Comparison of ENCODE assay signal across 31 cellular contexts in the genomic region with DNA sequence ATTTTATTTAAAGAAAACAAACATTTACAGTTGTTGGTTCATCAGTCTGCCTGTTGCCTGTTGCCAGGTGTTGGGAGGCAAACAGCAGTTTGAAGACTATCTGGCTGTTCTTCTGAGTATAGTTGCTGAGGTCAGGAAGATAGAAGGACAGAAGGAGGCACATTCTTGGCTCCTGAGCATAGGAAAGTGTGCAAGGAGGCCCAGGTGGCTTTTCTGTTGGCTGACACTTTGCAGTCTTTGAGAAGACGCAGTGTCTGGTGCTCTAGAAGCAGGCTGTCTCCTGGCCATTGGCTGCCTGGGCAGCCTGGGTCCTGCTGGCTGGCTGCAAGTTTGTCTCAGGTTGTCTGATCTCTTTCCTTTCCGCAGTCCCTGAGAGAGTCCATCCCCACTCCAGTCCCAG. TPM values are rescaled to one million over a fixed set of nuclear protein-coding genes. Genes with fewer than 3 reads are reported as not detected.
"Had no signal": no experiment of that assay in that cellular context is flagged by ENCODE, and none has a peak within 500 bp of the region (broad histone marks: within the 10 kb centered on the region; RNA-seq: fewer than 3 reads in every experiment).

No MANE protein-coding gene starts in this region.

- H3K27ac ChIP-seq: brain microvascular endothelial cell, colonic mucosa, epithelial cell of prostate, gastroesophageal sphincter had no signal

- H3K4me3 ChIP-seq: colonic mucosa, esophagus squamous epithelium, gastroesophageal sphincter had no signal

- H3K4me1 Mint-ChIP-seq: activated CD4-positive, alpha-beta memory T cell treated with anti-CD3 and anti-CD28 coated beads, Interleukin-2, amount 10 ng/mL, durations not matched to agents 7 days and 5 days; activated CD4-positive, alpha-beta T cell treated with anti-CD3 and anti-CD28 coated beads for 36 hours; activated CD4-positive, alpha-beta T cell treated with anti-CD3 and anti-CD28 coated beads, Interleukin-2, amount 10 ng/mL, durations not matched to agents 24 days and 14 days had no signal

- H3K27ac Mint-ChIP-seq: activated CD4-positive, alpha-beta memory T cell treated with anti-CD3 and anti-CD28 coated beads, Interleukin-2, amount 10 ng/mL, durations not matched to agents 7 days and 5 days; activated CD4-positive, alpha-beta T cell treated with anti-CD3 and anti-CD28 coated beads for 36 hours; activated CD4-positive, alpha-beta T cell treated with anti-CD3 and anti-CD28 coated beads, Interleukin-2, amount 10 ng/mL, durations not matched to agents 24 days and 14 days; activated naive CD8-positive, alpha-beta T cell; activated T-cell treated with anti-CD3 and anti-CD28 coated beads, Interleukin-2, amount 50 U/mL, for 24 hours; activated T-cell treated with anti-CD3 and anti-CD28 coated beads, Interleukin-2, amount 50 U/mL, for 72 hours had no signal

- H3K9me3 ChIP-seq: colonic mucosa, esophagus squamous epithelium, gastroesophageal sphincter had no signal

- H3K4me1 ChIP-seq: colonic mucosa had no signal

- H3K36me3 ChIP-seq: brain microvascular endothelial cell, colonic mucosa, esophagus squamous epithelium, gastroesophageal sphincter had no signal

- DNase-seq: activated CD4-positive, alpha-beta memory T cell treated with anti-CD3 and anti-CD28 coated beads, Interleukin-2, amount 10 ng/mL, durations not matched to agents 7 days and 5 days; activated CD4-positive, alpha-beta T cell treated with anti-CD3 and anti-CD28 coated beads for 36 hours; activated CD4-positive, alpha-beta T cell treated with anti-CD3 and anti-CD28 coated beads, Interleukin-2, amount 10 ng/mL, durations not matched to agents 24 days and 14 days; activated CD4-positive, alpha-beta T cell treated with anti-CD3 and anti-CD28 coated beads, Interleukin-2, amount 50 U/mL, for 4 hours; activated CD4-positive, CD25-positive, alpha-beta regulatory T cell; activated CD4-positive, CD25-positive, alpha-beta regulatory T cell treated with anti-CD3 and anti-CD28 coated beads, Interleukin-2, amount 50 U/mL, for 72 hours; activated CD8-positive, alpha-beta memory T cell treated with anti-CD3 and anti-CD28 coated beads, Interleukin-2, amount 50 U/mL, for 48 hours; activated gamma-delta T cell treated with Interleukin-2 at 50 U/mL for 16 hours; activated naive CD4-positive, alpha-beta T cell treated with anti-CD3 and anti-CD28 coated beads, Interleukin-2, amount 50 U/mL, for 16 hours; activated naive CD4-positive, alpha-beta T cell treated with Interleukin-2 at 50 U/mL for 16 hours; activated T-cell treated with anti-CD3 and anti-CD28 coated beads for 4 hours; activated T-cell treated with anti-CD3 and anti-CD28 coated beads, Interleukin-2, amount 50 U/mL, for 24 hours; activated T-cell treated with anti-CD3 and anti-CD28 coated beads, Interleukin-2, amount 50 U/mL, for 72 hours; amniotic stem cell; anterior cingulate cortex; brain microvascular endothelial cell; caudate nucleus; cerebellar nuclear complex; colonic mucosa; effector CD8-positive, alpha-beta T cell; esophagus squamous epithelium; foreskin melanocyte; T-helper 2 cell had no signal

- FAIRE-seq: astrocyte, bronchial epithelial cell, endometrium, endothelial cell of umbilical vein had no signal

- H3K36me3 Mint-ChIP-seq: activated naive CD8-positive, alpha-beta T cell had no signal

- H3K4me3 Mint-ChIP-seq: activated CD4-positive, alpha-beta memory T cell treated with anti-CD3 and anti-CD28 coated beads, Interleukin-2, amount 10 ng/mL, durations not matched to agents 7 days and 5 days; activated CD4-positive, alpha-beta T cell treated with anti-CD3 and anti-CD28 coated beads for 36 hours; activated CD4-positive, alpha-beta T cell treated with anti-CD3 and anti-CD28 coated beads, Interleukin-2, amount 10 ng/mL, durations not matched to agents 24 days and 14 days; activated naive CD8-positive, alpha-beta T cell; activated T-cell treated with anti-CD3 and anti-CD28 coated beads, Interleukin-2, amount 50 U/mL, for 24 hours; activated T-cell treated with anti-CD3 and anti-CD28 coated beads, Interleukin-2, amount 50 U/mL, for 72 hours had no signal

- H3K9me3 Mint-ChIP-seq: activated CD4-positive, alpha-beta memory T cell treated with anti-CD3 and anti-CD28 coated beads, Interleukin-2, amount 10 ng/mL, durations not matched to agents 7 days and 5 days; activated CD4-positive, alpha-beta T cell treated with anti-CD3 and anti-CD28 coated beads, Interleukin-2, amount 10 ng/mL, durations not matched to agents 24 days and 14 days; activated T-cell treated with anti-CD3 and anti-CD28 coated beads, Interleukin-2, amount 50 U/mL, for 24 hours; activated T-cell treated with anti-CD3 and anti-CD28 coated beads, Interleukin-2, amount 50 U/mL, for 72 hours had no signal

- H3K27me3 ChIP-seq: brain microvascular endothelial cell, colonic mucosa, esophagus squamous epithelium, gastroesophageal sphincter had no signal

- H3K27me3 Mint-ChIP-seq: activated naive CD8-positive, alpha-beta T cell; activated T-cell treated with anti-CD3 and anti-CD28 coated beads, Interleukin-2, amount 50 U/mL, for 24 hours had no signal

RNA-seq across cellular contexts. Expression of a gene that starts 36.4 kb away (rescaled TPM):
- total RNA-seq: T-helper 1 cell treated with Interleukin-12 subunit alpha and Interleukin-12 subunit beta and Interleukin-4 antibody, amounts not matched to agents 30 ng/mL and 1 ng/mL, for 36 hours had no signal
